In genomic region chrX:43510194-43510593, GRCh38 we compare ENCODE assay signal across 28 cellular contexts.
"Had no signal": no experiment of that assay in that cellular context is flagged by ENCODE, and none has a peak within 500 bp of the region (broad histone marks: within the 10 kb centered on the region; RNA-seq: fewer than 3 reads in every experiment).

No MANE protein-coding gene starts in this region.

- H3K27me3 Mint-ChIP-seq: stimulated activated memory B cell treated with anti-CD40 and anti-IgM and Interleukin-4, amounts not matched to agents 10 μg/mL and 1 μg/mL and 100 μg/mL, for 72 hours; stimulated activated naive CD8-positive, alpha-beta T cell treated with anti-CD3 and anti-CD28 coated beads, Interleukin-15, amount 100 ng/mL, for 72 hours; type B pancreatic cell had no signal

- ATAC-seq: stimulated activated effector memory CD8-positive, alpha-beta T cell treated with anti-CD3 and anti-CD28 coated beads, Interleukin-12 subunit alpha, Interleukin-12 subunit beta, amount 100 ng/mL, for 72 hours; stimulated activated memory B cell treated with anti-CD40 and anti-IgM and Interleukin-4, amounts not matched to agents 10 μg/mL and 1 μg/mL and 100 μg/mL, for 72 hours; stimulated activated naive B cell treated with anti-CD40 and anti-IgM and Interleukin-4, amounts not matched to agents 10 μg/mL and 1 μg/mL and 100 μg/mL, for 72 hours; stimulated activated naive CD8-positive, alpha-beta T cell treated with anti-CD3 and anti-CD28 coated beads, Interleukin-15, amount 100 ng/mL, for 72 hours; stimulated activated naive CD8-positive, alpha-beta T cell treated with anti-CD3 and anti-CD28 coated beads, Interleukin-15, Interleukin-2, amounts not matched to agents 100 U/mL and 50 U/mL, for 24 hours; upper lobe of right lung had no signal

- FAIRE-seq: urothelium cell line had no signal

- H3K27ac ChIP-seq: stomach, suprapubic skin, testis, thoracic aorta, tibial artery, tibial nerve, transverse colon, upper lobe of left lung, upper lobe of right lung, uterus, vagina had no signal

- H3K4me3 ChIP-seq: stomach, suprapubic skin, testis, thoracic aorta, tibial artery, tibial nerve, transverse colon, upper lobe of left lung, upper lobe of right lung, uterus, vagina had no signal

- H3K9me3 ChIP-seq: suprapubic skin, testis, thoracic aorta, tibial nerve, transverse colon, upper lobe of left lung, upper lobe of right lung, uterus, vagina had no signal

- H3K36me3 Mint-ChIP-seq: stimulated activated effector memory CD8-positive, alpha-beta T cell treated with anti-CD3 and anti-CD28 coated beads, Interleukin-12 subunit alpha, Interleukin-12 subunit beta, amount 100 ng/mL, for 72 hours; stimulated activated memory B cell treated with anti-CD40 and anti-IgM and Interleukin-4, amounts not matched to agents 10 μg/mL and 1 μg/mL and 100 μg/mL, for 72 hours; stimulated activated naive B cell treated with anti-CD40 and anti-IgM and Interleukin-4, amounts not matched to agents 10 μg/mL and 1 μg/mL and 100 μg/mL, for 72 hours; type B pancreatic cell had no signal

- DNase-seq: stimulated activated CD4-positive, alpha-beta T cell treated with anti-CD3 and anti-CD28 coated beads, Interleukin-2, amount 100 ng/mL, for 48 hours; stimulated activated CD4-positive, alpha-beta T cell treated with anti-CD3 and anti-CD28 coated beads, Interleukin-4, amount 100 ng/mL, for 1 hour; stimulated activated CD4-positive, alpha-beta T cell treated with anti-CD3 and anti-CD28 coated beads, Interleukin-4, amount 100 ng/mL, for 24 hours; stimulated activated CD4-positive, alpha-beta T cell treated with anti-CD3 and anti-CD28 coated beads, Interleukin-4, amount 100 ng/mL, for 4 hours; stimulated activated CD8-positive, alpha-beta memory T cell treated with anti-CD3 and anti-CD28 coated beads, Interleukin-4, amount 100 ng/mL, for 48 hours; stimulated activated naive B cell treated with anti-CD40 and anti-IgM and Interleukin-4, amounts not matched to agents 10 μg/mL and 1 μg/mL and 100 μg/mL, for 72 hours; stimulated activated naive CD4-positive, alpha-beta T cell; stimulated activated naive CD4-positive, alpha-beta T cell treated with Interleukin-2 at 50 U/mL for 16 hours; stimulated activated naive CD8-positive, alpha-beta T cell treated with anti-CD3 and anti-CD28 coated beads, Interleukin-15, amount 100 ng/mL, for 72 hours; stimulated activated naive CD8-positive, alpha-beta T cell treated with anti-CD3 and anti-CD28 coated beads, Interleukin-15, Interleukin-2, amounts not matched to agents 100 U/mL and 50 U/mL, for 24 hours; stomach; substantia nigra; testis; tibial artery; transverse colon; trophoblast cell; upper lobe of left lung; upper lobe of right lung; uterus had no signal

- H3K4me1 ChIP-seq: stomach, suprapubic skin, testis, tibial artery, tibial nerve, transverse colon, upper lobe of left lung, upper lobe of right lung, uterus, vagina had no signal

- H3K4me3 Mint-ChIP-seq: stimulated activated effector memory CD8-positive, alpha-beta T cell treated with anti-CD3 and anti-CD28 coated beads, Interleukin-12 subunit alpha, Interleukin-12 subunit beta, amount 100 ng/mL, for 72 hours; stimulated activated memory B cell treated with anti-CD40 and anti-IgM and Interleukin-4, amounts not matched to agents 10 μg/mL and 1 μg/mL and 100 μg/mL, for 72 hours; stimulated activated naive B cell treated with anti-CD40 and anti-IgM and Interleukin-4, amounts not matched to agents 10 μg/mL and 1 μg/mL and 100 μg/mL, for 72 hours; stimulated activated naive CD8-positive, alpha-beta T cell treated with anti-CD3 and anti-CD28 coated beads, Interleukin-15, amount 100 ng/mL, for 72 hours; stimulated activated naive CD8-positive, alpha-beta T cell treated with anti-CD3 and anti-CD28 coated beads, Interleukin-15, Interleukin-2, amounts not matched to agents 100 ng/mL and 50 ng/mL, for 24 hours; type B pancreatic cell had no signal

- H3K27me3 ChIP-seq: stomach, suprapubic skin, testis, tibial artery, transverse colon, upper lobe of left lung, upper lobe of right lung, uterus, vagina had no signal

- H3K9me3 Mint-ChIP-seq: stimulated activated effector memory CD8-positive, alpha-beta T cell treated with anti-CD3 and anti-CD28 coated beads, Interleukin-12 subunit alpha, Interleukin-12 subunit beta, amount 100 ng/mL, for 72 hours; stimulated activated memory B cell treated with anti-CD40 and anti-IgM and Interleukin-4, amounts not matched to agents 10 μg/mL and 1 μg/mL and 100 μg/mL, for 72 hours; stimulated activated naive B cell treated with anti-CD40 and anti-IgM and Interleukin-4, amounts not matched to agents 10 μg/mL and 1 μg/mL and 100 μg/mL, for 72 hours; stimulated activated naive CD8-positive, alpha-beta T cell treated with anti-CD3 and anti-CD28 coated beads, Interleukin-15, amount 100 ng/mL, for 72 hours; stimulated activated naive CD8-positive, alpha-beta T cell treated with anti-CD3 and anti-CD28 coated beads, Interleukin-15, Interleukin-2, amounts not matched to agents 100 ng/mL and 50 ng/mL, for 24 hours had no signal

- H3K27ac Mint-ChIP-seq: stimulated activated effector memory CD8-positive, alpha-beta T cell treated with anti-CD3 and anti-CD28 coated beads, Interleukin-12 subunit alpha, Interleukin-12 subunit beta, amount 100 ng/mL, for 72 hours; stimulated activated memory B cell treated with anti-CD40 and anti-IgM and Interleukin-4, amounts not matched to agents 10 μg/mL and 1 μg/mL and 100 μg/mL, for 72 hours; stimulated activated naive B cell treated with anti-CD40 and anti-IgM and Interleukin-4, amounts not matched to agents 10 μg/mL and 1 μg/mL and 100 μg/mL, for 72 hours; stimulated activated naive CD8-positive, alpha-beta T cell treated with anti-CD3 and anti-CD28 coated beads, Interleukin-15, amount 100 ng/mL, for 72 hours; stimulated activated naive CD8-positive, alpha-beta T cell treated with anti-CD3 and anti-CD28 coated beads, Interleukin-15, Interleukin-2, amounts not matched to agents 100 ng/mL and 50 ng/mL, for 24 hours; type B pancreatic cell had no signal

- H3K36me3 ChIP-seq: stomach, suprapubic skin, thoracic aorta, tibial artery, tibial nerve, transverse colon, upper lobe of left lung, upper lobe of right lung, uterus, vagina had no signal
